In the genomic region with DNA sequence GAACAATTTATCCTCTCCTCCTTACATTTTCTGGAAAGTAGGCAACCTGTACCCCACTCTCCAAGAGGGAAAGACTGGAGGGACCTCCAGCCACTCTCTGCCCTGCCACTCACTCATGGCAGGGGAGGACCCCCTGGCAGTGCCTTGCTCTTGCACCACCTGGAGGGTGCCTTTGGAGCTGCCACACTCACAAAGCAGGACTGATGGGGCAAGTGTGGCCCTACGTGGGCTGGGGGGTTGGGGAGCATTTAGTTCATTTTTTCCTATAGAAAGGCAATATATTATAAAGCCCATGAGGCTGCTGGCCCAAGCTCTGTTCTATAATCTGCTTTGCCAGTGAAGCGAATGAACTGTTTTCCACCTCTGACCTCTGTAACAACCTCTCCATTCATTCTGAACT, we compare ENCODE assay signal across 1 cellular context.
TF ChIP-seq lines count a peak whose summit lies in the region.

No MANE protein-coding gene starts in this region.

TF ChIP-seq in GM23338, 12 proteins besides CTCF, POLR2A, EP300 and RAD21 (continued from another document):
- TF ChIP-seq, protein P1, sequence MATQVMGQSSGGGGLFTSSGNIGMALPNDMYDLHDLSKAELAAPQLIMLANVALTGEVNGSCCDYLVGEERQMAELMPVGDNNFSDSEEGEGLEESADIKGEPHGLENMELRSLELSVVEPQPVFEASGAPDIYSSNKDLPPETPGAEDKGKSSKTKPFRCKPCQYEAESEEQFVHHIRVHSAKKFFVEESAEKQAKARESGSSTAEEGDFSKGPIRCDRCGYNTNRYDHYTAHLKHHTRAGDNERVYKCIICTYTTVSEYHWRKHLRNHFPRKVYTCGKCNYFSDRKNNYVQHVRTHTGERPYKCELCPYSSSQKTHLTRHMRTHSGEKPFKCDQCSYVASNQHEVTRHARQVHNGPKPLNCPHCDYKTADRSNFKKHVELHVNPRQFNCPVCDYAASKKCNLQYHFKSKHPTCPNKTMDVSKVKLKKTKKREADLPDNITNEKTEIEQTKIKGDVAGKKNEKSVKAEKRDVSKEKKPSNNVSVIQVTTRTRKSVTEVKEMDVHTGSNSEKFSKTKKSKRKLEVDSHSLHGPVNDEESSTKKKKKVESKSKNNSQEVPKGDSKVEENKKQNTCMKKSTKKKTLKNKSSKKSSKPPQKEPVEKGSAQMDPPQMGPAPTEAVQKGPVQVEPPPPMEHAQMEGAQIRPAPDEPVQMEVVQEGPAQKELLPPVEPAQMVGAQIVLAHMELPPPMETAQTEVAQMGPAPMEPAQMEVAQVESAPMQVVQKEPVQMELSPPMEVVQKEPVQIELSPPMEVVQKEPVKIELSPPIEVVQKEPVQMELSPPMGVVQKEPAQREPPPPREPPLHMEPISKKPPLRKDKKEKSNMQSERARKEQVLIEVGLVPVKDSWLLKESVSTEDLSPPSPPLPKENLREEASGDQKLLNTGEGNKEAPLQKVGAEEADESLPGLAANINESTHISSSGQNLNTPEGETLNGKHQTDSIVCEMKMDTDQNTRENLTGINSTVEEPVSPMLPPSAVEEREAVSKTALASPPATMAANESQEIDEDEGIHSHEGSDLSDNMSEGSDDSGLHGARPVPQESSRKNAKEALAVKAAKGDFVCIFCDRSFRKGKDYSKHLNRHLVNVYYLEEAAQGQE (IDR thresholded peaks at IDR 0.05; ENCODE audit: unreplicated experiment), result no peak
- TF ChIP-seq EZH2phosphoT487 (IDR thresholded peaks at IDR 0.05; ENCODE audit: unreplicated experiment), result no peak
- no peak for TF ChIP-seq EZH2 (IDR thresholded peaks at IDR 0.05; ENCODE audit: low read depth, unreplicated experiment)
- no peak for TF ChIP-seq ZNF331 (CRISPR knock-in tag; IDR thresholded peaks at IDR 0.05; ENCODE audit: low read depth)
- TF ChIP-seq CREB1 (CRISPR knock-in tag; IDR thresholded peaks at IDR 0.05; ENCODE audit: low read depth), result no peak
- no peak for TF ChIP-seq JUNB (IDR thresholded peaks at IDR 0.05; ENCODE audit: unreplicated experiment)
- no peak for TF ChIP-seq POLR2AphosphoS5 (IDR thresholded peaks at IDR 0.05; ENCODE audit: low read depth)
- TF ChIP-seq, protein P2, sequence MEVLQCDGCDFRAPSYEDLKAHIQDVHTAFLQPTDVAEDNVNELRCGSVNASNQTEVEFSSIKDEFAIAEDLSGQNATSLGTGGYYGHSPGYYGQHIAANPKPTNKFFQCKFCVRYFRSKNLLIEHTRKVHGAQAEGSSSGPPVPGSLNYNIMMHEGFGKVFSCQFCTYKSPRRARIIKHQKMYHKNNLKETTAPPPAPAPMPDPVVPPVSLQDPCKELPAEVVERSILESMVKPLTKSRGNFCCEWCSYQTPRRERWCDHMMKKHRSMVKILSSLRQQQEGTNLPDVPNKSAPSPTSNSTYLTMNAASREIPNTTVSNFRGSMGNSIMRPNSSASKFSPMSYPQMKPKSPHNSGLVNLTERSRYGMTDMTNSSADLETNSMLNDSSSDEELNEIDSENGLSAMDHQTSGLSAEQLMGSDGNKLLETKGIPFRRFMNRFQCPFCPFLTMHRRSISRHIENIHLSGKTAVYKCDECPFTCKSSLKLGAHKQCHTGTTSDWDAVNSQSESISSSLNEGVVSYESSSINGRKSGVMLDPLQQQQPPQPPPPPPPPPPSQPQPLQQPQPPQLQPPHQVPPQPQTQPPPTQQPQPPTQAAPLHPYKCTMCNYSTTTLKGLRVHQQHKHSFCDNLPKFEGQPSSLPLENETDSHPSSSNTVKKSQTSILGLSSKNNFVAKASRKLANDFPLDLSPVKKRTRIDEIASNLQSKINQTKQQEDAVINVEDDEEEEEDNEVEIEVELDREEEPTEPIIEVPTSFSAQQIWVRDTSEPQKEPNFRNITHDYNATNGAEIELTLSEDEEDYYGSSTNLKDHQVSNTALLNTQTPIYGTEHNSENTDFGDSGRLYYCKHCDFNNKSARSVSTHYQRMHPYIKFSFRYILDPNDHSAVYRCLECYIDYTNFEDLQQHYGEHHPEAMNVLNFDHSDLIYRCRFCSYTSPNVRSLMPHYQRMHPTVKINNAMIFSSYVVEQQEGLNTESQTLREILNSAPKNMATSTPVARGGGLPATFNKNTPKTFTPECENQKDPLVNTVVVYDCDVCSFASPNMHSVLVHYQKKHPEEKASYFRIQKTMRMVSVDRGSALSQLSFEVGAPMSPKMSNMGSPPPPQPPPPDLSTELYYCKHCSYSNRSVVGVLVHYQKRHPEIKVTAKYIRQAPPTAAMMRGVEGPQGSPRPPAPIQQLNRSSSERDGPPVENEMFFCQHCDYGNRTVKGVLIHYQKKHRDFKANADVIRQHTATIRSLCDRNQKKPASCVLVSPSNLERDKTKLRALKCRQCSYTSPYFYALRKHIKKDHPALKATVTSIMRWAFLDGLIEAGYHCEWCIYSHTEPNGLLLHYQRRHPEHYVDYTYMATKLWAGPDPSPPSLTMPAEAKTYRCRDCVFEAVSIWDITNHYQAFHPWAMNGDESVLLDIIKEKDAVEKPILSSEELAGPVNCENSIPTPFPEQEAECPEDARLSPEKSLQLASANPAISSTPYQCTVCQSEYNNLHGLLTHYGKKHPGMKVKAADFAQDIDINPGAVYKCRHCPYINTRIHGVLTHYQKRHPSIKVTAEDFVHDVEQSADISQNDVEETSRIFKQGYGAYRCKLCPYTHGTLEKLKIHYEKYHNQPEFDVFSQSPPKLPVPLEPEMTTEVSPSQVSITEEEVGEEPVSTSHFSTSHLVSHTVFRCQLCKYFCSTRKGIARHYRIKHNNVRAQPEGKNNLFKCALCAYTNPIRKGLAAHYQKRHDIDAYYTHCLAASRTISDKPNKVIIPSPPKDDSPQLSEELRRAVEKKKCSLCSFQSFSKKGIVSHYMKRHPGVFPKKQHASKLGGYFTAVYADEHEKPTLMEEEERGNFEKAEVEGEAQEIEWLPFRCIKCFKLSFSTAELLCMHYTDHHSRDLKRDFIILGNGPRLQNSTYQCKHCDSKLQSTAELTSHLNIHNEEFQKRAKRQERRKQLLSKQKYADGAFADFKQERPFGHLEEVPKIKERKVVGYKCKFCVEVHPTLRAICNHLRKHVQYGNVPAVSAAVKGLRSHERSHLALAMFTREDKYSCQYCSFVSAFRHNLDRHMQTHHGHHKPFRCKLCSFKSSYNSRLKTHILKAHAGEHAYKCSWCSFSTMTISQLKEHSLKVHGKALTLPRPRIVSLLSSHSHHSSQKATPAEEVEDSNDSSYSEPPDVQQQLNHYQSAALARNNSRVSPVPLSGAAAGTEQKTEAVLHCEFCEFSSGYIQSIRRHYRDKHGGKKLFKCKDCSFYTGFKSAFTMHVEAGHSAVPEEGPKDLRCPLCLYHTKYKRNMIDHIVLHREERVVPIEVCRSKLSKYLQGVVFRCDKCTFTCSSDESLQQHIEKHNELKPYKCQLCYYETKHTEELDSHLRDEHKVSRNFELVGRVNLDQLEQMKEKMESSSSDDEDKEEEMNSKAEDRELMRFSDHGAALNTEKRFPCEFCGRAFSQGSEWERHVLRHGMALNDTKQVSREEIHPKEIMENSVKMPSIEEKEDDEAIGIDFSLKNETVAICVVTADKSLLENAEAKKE (CRISPR knock-in tag; IDR thresholded peaks at IDR 0.05), result no peak
- TF ChIP-seq NANOG (IDR thresholded peaks at IDR 0.05; ENCODE audit: borderline replicate concordance), result no peak
